2 cellular contexts compared by ENCODE assay signal in the genomic region with DNA sequence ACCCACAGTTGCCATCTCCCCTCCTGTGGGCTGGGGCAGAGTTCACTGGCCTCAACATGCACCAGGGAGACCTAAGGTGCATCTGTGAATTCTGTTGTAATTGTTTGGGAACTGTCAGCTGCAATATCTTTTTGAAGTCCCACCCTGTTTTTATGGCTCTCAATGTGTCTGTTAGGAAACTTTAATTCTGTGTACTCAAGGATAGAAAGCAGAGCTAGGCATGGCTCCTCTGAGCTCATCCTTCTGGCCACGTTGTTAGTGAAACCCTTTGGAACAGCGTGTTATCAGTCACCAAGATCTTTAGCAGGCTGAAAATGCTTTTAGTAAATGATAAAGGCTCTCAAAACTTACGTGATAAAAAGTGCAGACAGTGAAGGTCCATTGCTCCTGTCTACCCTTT.
TF ChIP-seq lines count a peak whose summit lies in the region.

No MANE protein-coding gene starts in this region.

TF ChIP-seq in IMR-90, 13 proteins besides CTCF, POLR2A, EP300 and RAD21:
- TF ChIP-seq SMC3 (IDR thresholded peaks at IDR 0.05; ENCODE audit: low read depth, low read length) (no peak), MAFK (IDR thresholded peaks at IDR 0.05; ENCODE audit: low read depth, low read length) (no peak), MXI1 (IDR thresholded peaks at IDR 0.05; ENCODE audit: borderline replicate concordance, low read depth, low read length) (no peak)
TF ChIP-seq in IMR-90: peak in this region for 0.

TF ChIP-seq in H1, 55 proteins besides CTCF, POLR2A, EP300 and RAD21:
- TF ChIP-seq BCL11A (IDR thresholded peaks at IDR 0.05; ENCODE audit: low read depth in 2 of 2, low read length in 2 of 2): no peak
- no peak for TF ChIP-seq YY1 (IDR thresholded peaks at IDR 0.05; ENCODE audit: low read depth, low read length)
- TF ChIP-seq NRF1 (IDR thresholded peaks at IDR 0.05; ENCODE audit: low read depth, low read length): no peak
- no peak for TF ChIP-seq CBX5 (IDR thresholded peaks at IDR 0.05; ENCODE audit: low read depth, low read length)
- TF ChIP-seq PHF8 (conservative IDR thresholded peaks at IDR 0.05; ENCODE audit: low read depth, low read length): no peak
- TF ChIP-seq, protein P1, sequence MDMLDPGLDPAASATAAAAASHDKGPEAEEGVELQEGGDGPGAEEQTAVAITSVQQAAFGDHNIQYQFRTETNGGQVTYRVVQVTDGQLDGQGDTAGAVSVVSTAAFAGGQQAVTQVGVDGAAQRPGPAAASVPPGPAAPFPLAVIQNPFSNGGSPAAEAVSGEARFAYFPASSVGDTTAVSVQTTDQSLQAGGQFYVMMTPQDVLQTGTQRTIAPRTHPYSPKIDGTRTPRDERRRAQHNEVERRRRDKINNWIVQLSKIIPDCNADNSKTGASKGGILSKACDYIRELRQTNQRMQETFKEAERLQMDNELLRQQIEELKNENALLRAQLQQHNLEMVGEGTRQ (IDR thresholded peaks at IDR 0.05; ENCODE audit: low read length): no peak
- no peak for TF ChIP-seq ZNF274 (IDR thresholded peaks at IDR 0.05; ENCODE audit: borderline replicate concordance, extremely low read depth, low read length)
- TF ChIP-seq RNF2 (IDR thresholded peaks at IDR 0.05; ENCODE audit: borderline replicate concordance, low read depth, low read length, missing control alignments, poor library complexity, severe bottlenecking): no peak
- no peak for TF ChIP-seq GABPA (IDR thresholded peaks at IDR 0.05; ENCODE audit: borderline replicate concordance, insufficient read depth, low read length)
- no peak for TF ChIP-seq CEBPB (IDR thresholded peaks at IDR 0.05; ENCODE audit: low read depth, low read length)
- no peak for TF ChIP-seq EGR1 (IDR thresholded peaks at IDR 0.05; ENCODE audit: borderline replicate concordance, low read depth, low read length)
- no peak for TF ChIP-seq BRCA1 (IDR thresholded peaks at IDR 0.05; ENCODE audit: low read depth, low read length)
TF ChIP-seq in H1: peak in this region for 0.
